Comparison of ENCODE assay signal across 19 cellular contexts in the genomic region with DNA sequence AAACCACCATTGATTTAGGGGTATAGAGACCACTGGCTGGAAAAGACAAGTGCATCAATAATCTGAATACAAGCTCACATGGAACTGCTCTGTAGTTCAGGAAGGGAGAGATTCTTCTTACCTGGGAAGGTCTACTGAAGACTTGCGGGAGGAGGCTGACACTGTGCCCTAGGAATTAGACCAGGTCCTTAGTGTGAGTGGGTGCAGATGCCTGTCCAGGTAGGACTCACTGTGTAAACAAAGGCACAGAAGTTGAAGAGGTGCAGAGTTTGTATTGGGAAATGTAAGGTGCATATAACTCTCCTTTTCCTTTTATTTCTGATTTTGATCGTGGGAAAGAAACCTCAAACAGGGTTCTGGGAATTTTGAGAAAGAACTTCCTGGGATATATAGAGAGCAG.
DNase-seq lines count a peak whose midpoint lies in the region; ATAC-seq and TF ChIP-seq lines count a peak whose summit lies in the region.
"Had no signal": no experiment of that assay in that cellular context is flagged by ENCODE, and none has a peak within 500 bp of the region (broad histone marks: within the 10 kb centered on the region; RNA-seq: fewer than 3 reads in every experiment).

No MANE protein-coding gene starts in this region.

- POLR2A ChIA-PET in MCF 10A (lab: Yijun Ruan, JAX), result no interaction called here

- WGBS in lung, 2 donors, result 70 to 86% methylated on average over 2 of the region's 2 CpGs

- no peaks in the 10 kb centered on the region for H3K4me1 Mint-ChIP-seq in MCF 10A (ENCODE audit: insufficient read depth, unreplicated experiment)

- H3K27ac ChIP-seq in lung (ENCODE audit: low read depth in 1 of 2, low read length in 1 of 2) (no peak overlapping the region), temporal lobe (ENCODE audit: low read depth, low read length) (peak overlapping the region; percentile 44)
- H3K27ac ChIP-seq: 22Rv1, A549, C4-2B had no signal

- no peak overlapping the region for H3K27ac Mint-ChIP-seq in MCF 10A (ENCODE audit: low read depth, unreplicated experiment)
- H3K27ac Mint-ChIP-seq: CD4-positive, alpha-beta T cell; H9; IgD-negative memory B cell had no signal

- peaks cover 7% of the 10 kb centered on the region for H3K36me3 Mint-ChIP-seq in MCF 10A (ENCODE audit: insufficient read depth, unreplicated experiment)
- H3K36me3 Mint-ChIP-seq: IgD-negative memory B cell had no signal

- DNase-seq in DMS53 (lab: John Stamatoyannopoulos, UW) (peak; percentile 7), DMS53 treated with DMSO at 0.1 percent for 48 hours (lab: John Stamatoyannopoulos, UW; ENCODE audit: unreplicated experiment) (no peak), lung (ENCODE audit: low spot score) (no peak), cortex of kidney (lab: John Stamatoyannopoulos, UW) (no peak), NOMO-1 treated with DMSO at 0.1 percent for 48 hours (lab: John Stamatoyannopoulos, UW; ENCODE audit: unreplicated experiment) (no peak), MCF 10A (ENCODE audit: unreplicated experiment) (no peak)
- DNase-seq: AML-193; Caco-2; CD4-positive, alpha-beta T cell; DND-41; EL; H9 had no signal

- BruUV-seq in MCF 10A (replicated peaks; lab: Mats Ljungman, UMichigan), result no TSS peak

- peaks cover 0 to 7% of the 10 kb centered on the region in 2 donors for H3K36me3 ChIP-seq in lung (ENCODE audit: control insufficient read depth in 2 of 2, insufficient read depth in 2 of 2, low read length in 2 of 2)

- no peaks in the 10 kb centered on the region for H3K4me1 ChIP-seq in lung (ENCODE audit: control insufficient read depth in 2 of 2, insufficient read depth in 2 of 2, low read length in 2 of 2)
- H3K4me1 ChIP-seq: A549, Caco-2 had no signal

- intact Hi-C loops in MCF 10A (cut with micrococcal nuclease), result no loop called here

- CTCF ChIA-PET in MCF 10A (lab: Yijun Ruan, JAX), result interaction anchor here (0.5 kb wide), 1 partner anchor 103 kb away, joined by 4 read pairs; no protein-coding TSS in a partner anchor

- no peak overlapping the region for H3K4me3 Mint-ChIP-seq in MCF 10A (ENCODE audit: unreplicated experiment)
- H3K4me3 Mint-ChIP-seq: CD4-positive, alpha-beta T cell; H9; IgD-negative memory B cell had no signal

- peaks cover 11% of the 10 kb centered on the region for H3K27me3 Mint-ChIP-seq in MCF 10A (ENCODE audit: insufficient read depth, unreplicated experiment)

- no peak for TF ChIP-seq CTCF in lung (IDR thresholded peaks at IDR 0.05; ENCODE audit: control extremely low read depth, extremely low read depth)
- no peak for TF ChIP-seq CTCF in MCF 10A (IDR thresholded peaks at IDR 0.05; ENCODE audit: unreplicated experiment)

- no peaks in the 10 kb centered on the region for H3K27me3 ChIP-seq in lung (ENCODE audit: control insufficient read depth, insufficient read depth)

- no peaks in the 10 kb centered on the region for H3K9me3 Mint-ChIP-seq in MCF 10A (ENCODE audit: unreplicated experiment)
- H3K9me3 Mint-ChIP-seq: CD4-positive, alpha-beta T cell; H9; IgD-negative memory B cell had no signal

- peak; percentile 66 for ATAC-seq in lung (ENCODE audit: insufficient read depth, low FRiP score)
- ATAC-seq: A549, GM12878, HepG2 had no signal

- H3K4me3 ChIP-seq in lung, result no peak overlapping the region
- H3K4me3 ChIP-seq: A549, GM12878 had no signal

- no peaks in the 10 kb centered on the region for H3K9me3 ChIP-seq in lung (ENCODE audit: control insufficient read depth in 2 of 2, insufficient read depth in 1 of 2, low read length in 1 of 2)
- H3K9me3 ChIP-seq: A549, Caco-2 had no signal
